8 cellular contexts compared by ENCODE assay signal in the genomic region with DNA sequence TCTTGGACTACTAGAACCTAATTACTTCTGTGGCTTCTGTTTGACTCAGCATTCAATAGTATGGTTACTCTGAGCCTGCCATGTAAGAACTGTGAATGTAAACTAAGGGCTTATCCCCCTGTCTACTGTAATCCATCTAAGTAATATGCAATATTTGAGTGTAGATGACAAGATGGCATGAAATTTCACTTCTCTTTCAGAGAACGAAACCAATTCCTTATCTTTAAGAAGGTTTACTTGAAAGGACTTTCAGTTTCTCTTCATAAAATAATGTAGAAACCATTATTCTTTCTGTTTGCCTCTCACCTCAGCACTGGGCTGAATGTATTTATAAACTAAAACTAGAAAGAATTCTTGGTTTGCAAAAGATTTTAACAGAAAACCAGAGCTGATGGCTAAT.
A peak's percentile ranks its signal among the peaks of the same experiment; 100 is the strongest.
DNase-seq lines count a peak whose midpoint lies in the region; ATAC-seq, FAIRE-seq and TF ChIP-seq lines count a peak whose summit lies in the region.

No MANE protein-coding gene starts in this region.

- H3K4me1 Mint-ChIP-seq in endothelial cell (ENCODE audit: unreplicated experiment) = no peaks in the 10 kb centered on the region

- peak; percentile 83 for ATAC-seq in GM21786 (IDR thresholded peaks at IDR 0.05; ENCODE audit: unreplicated experiment)

- H2AFZ ChIP-seq in hepatocyte = peak overlapping the region; percentile 3

- H3K4me2 ChIP-seq in hepatocyte = peak overlapping the region; percentile 49

- TF ChIP-seq CTCF in hepatocyte (IDR thresholded peaks at IDR 0.05; ENCODE audit: poor library complexity) (no peak), endothelial cell (IDR thresholded peaks at IDR 0.05; ENCODE audit: unreplicated experiment) (no peak)

- H3K79me2 ChIP-seq in hepatocyte = no peaks in the 10 kb centered on the region

- no peaks in the 10 kb centered on the region for H3K9me2 ChIP-seq in hepatocyte (replicated peaks; ENCODE audit: insufficient read depth)

- H3K9me3 ChIP-seq in KOPT-K1 (ENCODE audit: insufficient read depth, low read length, poor library complexity, severe bottlenecking) (no peaks in the 10 kb centered on the region), hepatocyte (ENCODE audit: low read depth) (no peaks in the 10 kb centered on the region)

- no peak overlapping the region for H3K27ac Mint-ChIP-seq in endothelial cell (ENCODE audit: unreplicated experiment)

- 43% methylated on average over 1 of the region's 1 CpG for WGBS in hepatocyte (ENCODE audit: low lambda C conversion rate, missing lambda C conversion rate)

- DNase-seq in GM18507 (ENCODE audit: extremely low spot score, insufficient read length, low read depth) = no peak
- DNase-seq in hepatocyte (ENCODE audit: low spot score) = no peak
- no peak for DNase-seq in NCI-H345 (lab: John Stamatoyannopoulos, UW)
- DNase-seq in AML-193 (lab: John Stamatoyannopoulos, UW) = no peak
- DNase-seq in endothelial cell (ENCODE audit: low spot score) = no peak
- no peak for DNase-seq in NCI-H1436 treated with DMSO at 0.1 percent for 48 hours (lab: John Stamatoyannopoulos, UW)

- H3K27ac ChIP-seq in KOPT-K1 (ENCODE audit: low read depth, low read length, poor library complexity, severe bottlenecking) (peak overlapping the region; percentile 96), hepatocyte (no peak overlapping the region)

- no peak overlapping the region for H3K4me3 ChIP-seq in hepatocyte

- H3K27me3 Mint-ChIP-seq in endothelial cell (ENCODE audit: unreplicated experiment) = no peaks in the 10 kb centered on the region

- no peaks in the 10 kb centered on the region for H3K36me3 Mint-ChIP-seq in endothelial cell (ENCODE audit: low read depth, unreplicated experiment)

- no peaks in the 10 kb centered on the region for H4K20me1 ChIP-seq in hepatocyte (ENCODE audit: insufficient read depth, poor library complexity, severe bottlenecking)

- no peaks in the 10 kb centered on the region for H3K27me3 ChIP-seq in hepatocyte

- H3K9me3 Mint-ChIP-seq in endothelial cell (ENCODE audit: unreplicated experiment) = no peaks in the 10 kb centered on the region

- H3K36me3 ChIP-seq in KOPT-K1 (ENCODE audit: insufficient read depth, low read length) (no peaks in the 10 kb centered on the region), hepatocyte (replicated peaks; ENCODE audit: insufficient read depth, low read depth) (no peaks in the 10 kb centered on the region)

- FAIRE-seq in GM18507 (lab: Jason Lieb, UNC) = peak; percentile 90

- H3K4me3 Mint-ChIP-seq in endothelial cell (ENCODE audit: unreplicated experiment) = no peak overlapping the region

- H3K4me1 ChIP-seq in hepatocyte (ENCODE audit: insufficient read depth) = no peaks in the 10 kb centered on the region
